8 cellular contexts compared by ENCODE assay signal in genomic region chr11:62725686-62726085, GRCh38. TPM values are rescaled to one million over a fixed set of nuclear protein-coding genes. Genes with fewer than 3 reads are reported as not detected.
DNase-seq lines count a peak whose midpoint lies in the region; ATAC-seq and TF ChIP-seq lines count a peak whose summit lies in the region.

No MANE protein-coding gene starts in this region.

- H3K9me3 ChIP-seq in HCT116 (ENCODE audit: control insufficient read depth in 1 of 2, insufficient read depth in 1 of 2, low read depth in 1 of 2, low read length in 2 of 2), result no peaks in the 10 kb centered on the region
- no peaks in the 10 kb centered on the region for H3K9me3 ChIP-seq in T-helper 17 cell (ENCODE audit: control insufficient read depth, low read length, poor library complexity, severe bottlenecking)
- no peaks in the 10 kb centered on the region for H3K9me3 ChIP-seq in skeletal muscle tissue (ENCODE audit: control insufficient read depth in 3 of 3, low read length in 3 of 3)

- TF ChIP-seq POLR2A in HCT116 (IDR thresholded peaks at IDR 0.05; ENCODE audit: borderline replicate concordance, extremely low read depth, insufficient read depth, insufficient read length), result no peak

- H3K27me3 ChIP-seq in HCT116 (ENCODE audit: insufficient read depth, low read length), result no peaks in the 10 kb centered on the region
- H3K27me3 ChIP-seq in skeletal muscle tissue (ENCODE audit: control insufficient read depth in 3 of 3, insufficient read depth in 3 of 3, low read length in 3 of 3), result no peaks in the 10 kb centered on the region

- no peak for DNase-seq in HCT116 (ENCODE audit: low read depth, low spot score)
- DNase-seq in T-helper 17 cell, result no peak
- DNase-seq in glutamatergic neuron, result no peak
- no peak for DNase-seq in OCI-M1 (lab: John Stamatoyannopoulos, UW)
- no peak for DNase-seq in central memory CD4-positive, alpha-beta T cell
- DNase-seq in HuH-7.5 (ENCODE audit: low spot score), result no peak

- no peak overlapping the region for H2AFZ ChIP-seq in HCT116 (ENCODE audit: low read depth, low read length, poor library complexity, severe bottlenecking)

- peak overlapping the region; percentile 98 for H3K27ac Mint-ChIP-seq in T-helper 17 cell
- peak overlapping the region; percentile 91 for H3K27ac Mint-ChIP-seq in glutamatergic neuron (ENCODE audit: unreplicated experiment)

- intact Hi-C loops in HCT116 (cut with micrococcal nuclease), result loop anchor here (5.0 kb wide), 1 partner anchor 37 kb away; the partner anchor contains the start of gene POLR2G

- H3K79me2 ChIP-seq in HCT116 (ENCODE audit: insufficient read depth, low read length), result peaks cover 86% of the 10 kb centered on the region

- CTCF ChIA-PET in HCT116 (lab: Charles Lee), result no interaction called here

- H4K20me1 ChIP-seq in HCT116 (ENCODE audit: insufficient read depth), result peaks cover 16% of the 10 kb centered on the region; the same call in 1 of the 2 replicates

- H3K36me3 ChIP-seq in HCT116 (ENCODE audit: control insufficient read depth in 1 of 2, insufficient read depth in 2 of 2, low read length in 2 of 2) (peaks cover 40 to 46% of the 10 kb centered on the region in 2 experiments), skeletal muscle tissue (ENCODE audit: control insufficient read depth in 3 of 3, insufficient read depth in 3 of 3, low read length in 3 of 3) (peaks cover 30 to 34% (median 31%) of the 10 kb centered on the region in 3 donors)

- peak overlapping the region; percentile 100 for H3K4me2 ChIP-seq in HCT116 (ENCODE audit: low read length)

- ATAC-seq in HCT116, result no peak
- no peak for ATAC-seq in T-helper 17 cell
- no peak for ATAC-seq in GM21447 (IDR thresholded peaks at IDR 0.05; ENCODE audit: unreplicated experiment)

- peak overlapping the region; percentile 93 for H3K9ac ChIP-seq in HCT116 (ENCODE audit: low read length)
- H3K9ac ChIP-seq in skeletal muscle tissue (ENCODE audit: low read depth in 1 of 3, low read length in 3 of 3), result peak overlapping the region; percentile 90 to 98 (median 97)

- TF ChIP-seq RAD21 in HCT116 (IDR thresholded peaks at IDR 0.05; ENCODE audit: low read depth), result no peak

- H3K36me3 Mint-ChIP-seq in T-helper 17 cell (ENCODE audit: low read depth) (peaks cover 7% of the 10 kb centered on the region), glutamatergic neuron (ENCODE audit: unreplicated experiment) (peaks cover 3% of the 10 kb centered on the region)

- peaks cover 14 to 25% of the 10 kb centered on the region in 2 experiments for H3K4me1 ChIP-seq in HCT116 (ENCODE audit: control insufficient read depth in 1 of 2, insufficient read depth in 2 of 2, low read length in 2 of 2)
- H3K4me1 ChIP-seq in skeletal muscle tissue (ENCODE audit: control insufficient read depth in 3 of 3, insufficient read depth in 3 of 3, low read length in 3 of 3), result peaks cover 29 to 50% (median 32%) of the 10 kb centered on the region in 3 donors

- RAD21 ChIA-PET in HCT116 (lab: Charles Lee; ENCODE audit: low non-redundant PET in 1 of 2, low total read pairs in 2 of 2, uncharacterized antibody in 2 of 2, unreplicated experiment in 2 of 2), result no interaction called here

- peak overlapping the region; percentile 96 for H3K4me3 Mint-ChIP-seq in T-helper 17 cell
- H3K4me3 Mint-ChIP-seq in glutamatergic neuron (ENCODE audit: unreplicated experiment), result peak overlapping the region; percentile 95

- H3K27me3 Mint-ChIP-seq in T-helper 17 cell (no peaks in the 10 kb centered on the region), glutamatergic neuron (ENCODE audit: unreplicated experiment) (peaks cover 9% of the 10 kb centered on the region)

- POLR2A ChIA-PET in HCT116 (lab: Charles Lee), result no interaction called here

- peak overlapping the region; percentile 96 for H3K27ac ChIP-seq in HCT116 (ENCODE audit: low read depth, low read length)
- H3K27ac ChIP-seq in skeletal muscle tissue (ENCODE audit: low read depth, low read length), result peak overlapping the region; percentile 93

- H3K4me3 ChIP-seq in HCT116 (replicated peaks in 1 of 2; ENCODE audit: low read depth in 1 of 2, low read length in 2 of 2), result peak overlapping the region; percentile 98 to 100
- peak overlapping the region; percentile 88 to 97 (median 95) for H3K4me3 ChIP-seq in skeletal muscle tissue (ENCODE audit: low read length in 3 of 3)

- H3K4me1 Mint-ChIP-seq in T-helper 17 cell (peaks cover 33% of the 10 kb centered on the region), glutamatergic neuron (ENCODE audit: low read depth, unreplicated experiment) (peaks cover 19% of the 10 kb centered on the region)

- TSS peak; percentile 44 for BruUV-seq in HCT116 (replicated peaks; lab: Mats Ljungman, UMichigan)

- peaks cover 13% of the 10 kb centered on the region for H3K9me3 Mint-ChIP-seq in glutamatergic neuron (ENCODE audit: unreplicated experiment)

- H3K9me2 ChIP-seq in HCT116 (ENCODE audit: insufficient read depth), result no peaks in the 10 kb centered on the region

- TF ChIP-seq CTCF in HCT116 (IDR thresholded peaks at IDR 0.05 in 2 of 3, conservative IDR thresholded peaks at IDR 0.05 in 1 of 3; ENCODE audit: borderline replicate concordance in 1 of 3, insufficient read depth in 1 of 3, low read depth in 2 of 3, low read length in 2 of 3) (no peak), glutamatergic neuron (IDR thresholded peaks at IDR 0.05; ENCODE audit: partially characterized antibody, unreplicated experiment) (no peak)

TF ChIP-seq in HCT116, 20 proteins besides CTCF, POLR2A, EP300 and RAD21:
- TF ChIP-seq MAX (IDR thresholded peaks at IDR 0.05) (no peak), ZFX (IDR thresholded peaks at IDR 0.05) (no peak), ELF1 (IDR thresholded peaks at IDR 0.05; ENCODE audit: borderline replicate concordance, low read depth) (no peak), YY1 (IDR thresholded peaks at IDR 0.05; ENCODE audit: extremely low read depth, insufficient replicate concordance, low read depth, low read length) (no peak), SIN3A (IDR thresholded peaks at IDR 0.05; ENCODE audit: low read depth) (no peak), SP1 (IDR thresholded peaks at IDR 0.05; ENCODE audit: low read depth) (no peak), JUND (IDR thresholded peaks at IDR 0.05) (no peak), TCF7L2 (IDR thresholded peaks at IDR 0.05; ENCODE audit: borderline replicate concordance, extremely low read depth, insufficient read depth, insufficient read length) (no peak), CEBPB (IDR thresholded peaks at IDR 0.05; ENCODE audit: low read depth) (no peak)

RNA-seq across cellular contexts. Expression of gene HNRNPUL2, which starts 1.6 kb away (rescaled TPM):
- total RNA-seq in HCT116 (2021; ENCODE audit: unreplicated experiment) (45.8 TPM), T-helper 17 cell (10 to 100 TPM; 41.4 to 43.2 TPM), glutamatergic neuron (ENCODE audit: unreplicated experiment) (58.6 TPM), skeletal muscle tissue (18.8 TPM)
- polyA plus RNA-seq in HCT116 (2012), result 43.9 and 53.3 TPM in 2 replicates

RNA-seq across cellular contexts. Expression of gene TTC9C, which starts 2.6 kb away (rescaled TPM):
- total RNA-seq in HCT116 (2021; ENCODE audit: unreplicated experiment) (33.3 TPM), T-helper 17 cell (10 to 100 TPM; 11.0 to 14.1 TPM), glutamatergic neuron (ENCODE audit: unreplicated experiment) (34.1 TPM), skeletal muscle tissue (25.6 TPM)
- 32.5 and 39.7 TPM in 2 replicates for polyA plus RNA-seq in HCT116 (2012)

RNA-seq across cellular contexts. Expression of gene GNG3, which starts 18.2 kb away (rescaled TPM):
- not detected for total RNA-seq in HCT116 (2021; ENCODE audit: unreplicated experiment)
- polyA plus RNA-seq in HCT116 (2012), result 1.0 and 1.3 TPM in 2 replicates
- total RNA-seq in T-helper 17 cell, result not detected
- total RNA-seq in glutamatergic neuron (ENCODE audit: unreplicated experiment), result 266 TPM
- total RNA-seq in skeletal muscle tissue, result not detected

RNA-seq across cellular contexts. Expression of gene BSCL2, which starts 18.5 kb away (rescaled TPM):
- total RNA-seq in HCT116 (2021; ENCODE audit: unreplicated experiment), result 62.0 TPM
- 58.7 and 71.5 TPM in 2 replicates for polyA plus RNA-seq in HCT116 (2012)
- 10 to 100 TPM; 20.8 to 20.9 TPM for total RNA-seq in T-helper 17 cell
- 550 TPM for total RNA-seq in glutamatergic neuron (ENCODE audit: unreplicated experiment)
- total RNA-seq in skeletal muscle tissue, result 19.8 TPM

RNA-seq across cellular contexts. Expression of gene ZBTB3, which starts 28.3 kb away (rescaled TPM):
- total RNA-seq in HCT116 (2021; ENCODE audit: unreplicated experiment) (11.3 TPM), T-helper 17 cell (1 to 10 TPM; 7.4 to 9.1 TPM), glutamatergic neuron (ENCODE audit: unreplicated experiment) (14.6 TPM), skeletal muscle tissue (11.5 TPM)
- 3.2 and 3.6 TPM in 2 replicates for polyA plus RNA-seq in HCT116 (2012)

Comparison
In these comparisons a context has a peak if more than half of its experiments do, and no peak if none do; other contexts are left out.
1. RNA of gene GNG3, which starts 18.2 kb away (total RNA-seq): 266 TPM in glutamatergic neuron (single experiment); not detected in T-helper 17 cell, not detected in HCT116 (single experiment) and not detected in skeletal muscle tissue (single experiment); every median in the first group is over 100 times any median in the second.